Comparison of ENCODE assay signal across 9 cellular contexts in the genomic region with DNA sequence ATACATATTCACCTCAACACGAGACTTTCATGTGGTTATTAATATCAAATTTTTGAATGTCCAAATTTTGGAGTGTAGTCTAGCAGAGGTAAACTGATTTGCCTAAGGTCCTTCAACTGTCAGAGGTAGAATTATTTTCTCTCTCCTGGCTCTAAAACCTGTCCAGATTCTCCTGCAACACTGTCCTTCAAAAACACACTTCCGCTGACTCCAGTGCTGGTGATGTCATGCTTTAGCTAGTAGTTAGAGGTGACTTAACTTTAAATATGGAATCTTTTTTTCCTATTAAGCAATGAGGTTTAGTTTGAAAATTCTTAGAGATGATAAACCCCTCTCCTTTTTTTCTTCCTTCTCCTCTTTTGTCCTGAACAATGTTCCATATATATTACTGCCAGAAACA. TPM values are rescaled to one million over a fixed set of nuclear protein-coding genes. Genes with fewer than 3 reads are reported as not detected.
"Had no signal": no experiment of that assay in that cellular context is flagged by ENCODE, and none has a peak within 500 bp of the region (broad histone marks: within the 10 kb centered on the region; RNA-seq: fewer than 3 reads in every experiment).

No MANE protein-coding gene starts in this region.

- DNase-seq: IMR-90, KBM-7, KG1 had no signal

- ATAC-seq: K562 had no signal

- FAIRE-seq: HTR-8/SVneo, K562 had no signal

- H3K27ac Mint-ChIP-seq: IgD-negative memory B cell had no signal

- H3K4me2 ChIP-seq: KMS-11 had no signal

- H3K9ac ChIP-seq: KMS-11 had no signal

- H3K4me3 Mint-ChIP-seq: IgD-negative memory B cell had no signal

- H3K4me3 ChIP-seq: K562 had no signal

- H3K4me1 Mint-ChIP-seq: IgD-negative memory B cell had no signal

- H3K27ac ChIP-seq: HL-60, KMS-11 had no signal

- H3K36me3 Mint-ChIP-seq: IgD-negative memory B cell had no signal

RNA-seq across cellular contexts. Expression of a gene that starts 10.8 kb away (rescaled TPM):
- total RNA-seq: HT1080, IMR-90, K562 had no signal
- polyA plus RNA-seq: IgD-negative memory B cell, IMR-90, K562 had no signal
